In the genomic region with DNA sequence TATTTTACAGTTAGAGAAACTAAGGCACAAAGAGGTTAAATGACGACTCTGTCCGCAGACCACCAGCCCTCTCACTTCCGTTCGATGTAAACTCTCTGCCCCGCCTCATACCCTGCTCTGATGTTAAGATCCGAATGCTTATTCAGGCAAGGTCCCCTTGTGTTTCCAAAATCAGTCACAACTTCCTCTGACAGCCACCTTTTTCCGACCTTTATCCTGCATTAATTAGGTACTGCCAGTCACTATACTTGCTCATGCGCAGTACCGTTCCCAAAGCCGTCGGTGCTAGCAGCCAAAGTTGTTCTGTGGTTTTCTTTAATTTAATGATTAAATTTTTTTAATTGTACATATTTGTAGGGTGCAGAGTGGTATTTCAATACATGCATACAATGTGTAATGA, we compare ENCODE assay signal across 10 cellular contexts. TPM values are rescaled to one million over a fixed set of nuclear protein-coding genes. Genes with fewer than 3 reads are reported as not detected.
DNase-seq lines count a peak whose midpoint lies in the region; ATAC-seq, FAIRE-seq and TF ChIP-seq lines count a peak whose summit lies in the region.
"Not testable (repeated sequence)": the region's sequence is repeated elsewhere in the genome, so short reads cannot be mapped to it uniquely, and the experiment has no call there.
"Had no signal": no experiment of that assay in that cellular context is flagged by ENCODE, and none has a peak within 500 bp of the region (broad histone marks: within the 10 kb centered on the region; RNA-seq: fewer than 3 reads in every experiment).

No MANE protein-coding gene starts in this region.

- H3K4me1 ChIP-seq in breast epithelium; cardiac muscle cell (ENCODE audit: low read depth): not testable (repeated sequence)

- not testable (repeated sequence) for H3K9me3 ChIP-seq in SU-DHL-6 (ENCODE audit: insufficient read depth, low read length); cardiac muscle cell (ENCODE audit: low read depth)
- peaks cover 0 to 12% of the 10 kb centered on the region in 2 donors for H3K9me3 ChIP-seq in breast epithelium

- peak overlapping the region; percentile 85; the same call in 1 of the 2 replicates for H3K9ac ChIP-seq in SU-DHL-6 (ENCODE audit: low read length)

- not testable (repeated sequence) for H3K79me2 ChIP-seq in SU-DHL-6 (ENCODE audit: insufficient read depth, low read length)

- peaks cover 13% of the 10 kb centered on the region for H3K4me1 Mint-ChIP-seq in activated T-cell treated with anti-CD3 and anti-CD28 coated beads, Interleukin-2, amount 50 U/mL, for 24 hours (ENCODE audit: low read depth)
- not testable (repeated sequence) for H3K4me1 Mint-ChIP-seq in natural killer cell

- H3K4me2 ChIP-seq in SU-DHL-6 (ENCODE audit: low read depth, low read length, poor library complexity, severe bottlenecking): peak overlapping the region; percentile 87

- not testable (repeated sequence) for DNase-seq in GM19239 (ENCODE audit: insufficient read length, low spot score); breast epithelium (ENCODE audit: low spot score in 2 of 2); cardiac muscle cell (ENCODE audit: low read depth in 1 of 2, low spot score in 1 of 2); natural killer cell
- peak; percentile 38 for DNase-seq in activated T-cell treated with anti-CD3 and anti-CD28 coated beads, Interleukin-2, amount 50 U/mL, for 24 hours
- DNase-seq in stimulated activated CD4-positive, alpha-beta T cell treated with anti-CD3 and anti-CD28 coated beads, Interleukin-4, amount 100 ng/mL, for 1 hour: peak; percentile 14

- H3K4me3 Mint-ChIP-seq in activated T-cell treated with anti-CD3 and anti-CD28 coated beads, Interleukin-2, amount 50 U/mL, for 24 hours: peak overlapping the region; percentile 83
- peak overlapping the region; percentile 98 for H3K4me3 Mint-ChIP-seq in natural killer cell

- not testable (repeated sequence) for H3K4me3 ChIP-seq in SU-DHL-6 (ENCODE audit: insufficient read depth, low read length, poor library complexity, severe bottlenecking)
- H3K4me3 ChIP-seq in breast epithelium (peak overlapping the region; percentile 48 to 74 (median 53)), cardiac muscle cell (peak overlapping the region; percentile 34)

- H2AFZ ChIP-seq in SU-DHL-6 (ENCODE audit: low read depth, low read length, severe bottlenecking): peak overlapping the region; percentile 96

- H4K20me1 ChIP-seq in SU-DHL-6 (ENCODE audit: low read depth, low read length): not testable (repeated sequence)

- peak; percentile 89 for FAIRE-seq in GM19239 (lab: Jason Lieb, UNC)

- peak in 1 of 3 donors; percentile 13 for ATAC-seq in natural killer cell

- peaks cover 14% of the 10 kb centered on the region for H3K27me3 Mint-ChIP-seq in activated T-cell treated with anti-CD3 and anti-CD28 coated beads, Interleukin-2, amount 50 U/mL, for 24 hours
- not testable (repeated sequence) for H3K27me3 Mint-ChIP-seq in natural killer cell (ENCODE audit: low read depth in 2 of 2)

- not testable (repeated sequence) for H3K9me3 Mint-ChIP-seq in activated T-cell treated with anti-CD3 and anti-CD28 coated beads, Interleukin-2, amount 50 U/mL, for 24 hours; natural killer cell

- not testable (repeated sequence) for TF ChIP-seq POLR2A in breast epithelium (IDR thresholded peaks at IDR 0.05)

- H3K27ac ChIP-seq in SU-DHL-6 (ENCODE audit: low read depth, low read length); breast epithelium: not testable (repeated sequence)
- peak overlapping the region; percentile 98 for H3K27ac ChIP-seq in cardiac muscle cell

- H3K27ac Mint-ChIP-seq in activated T-cell treated with anti-CD3 and anti-CD28 coated beads, Interleukin-2, amount 50 U/mL, for 24 hours: peak overlapping the region; percentile 98
- peak overlapping the region; percentile 91 to 99 for H3K27ac Mint-ChIP-seq in natural killer cell

- not testable (repeated sequence) for H3F3A ChIP-seq in SU-DHL-6 (ENCODE audit: insufficient read depth)

- H3K36me3 Mint-ChIP-seq in activated T-cell treated with anti-CD3 and anti-CD28 coated beads, Interleukin-2, amount 50 U/mL, for 24 hours (ENCODE audit: low read depth); natural killer cell: not testable (repeated sequence)

- intact Hi-C loops in breast epithelium (cut with DNase I; ENCODE audit: low total_unique reads): not testable (repeated sequence)
- intact Hi-C loops in natural killer cell (cut with micrococcal nuclease): loop anchor here (5.0 to 10.0 kb wide), 3 partner anchors 66 to 828 kb away; a partner anchor contains a TSS

- not testable (repeated sequence) for TF ChIP-seq CTCF in SU-DHL-6 (IDR thresholded peaks at IDR 0.05; ENCODE audit: insufficient read depth, low read length, poor library complexity, severe bottlenecking); breast epithelium (IDR thresholded peaks at IDR 0.05); cardiac muscle cell (IDR thresholded peaks at IDR 0.05; ENCODE audit: low read depth, low read length); natural killer cell (IDR thresholded peaks at IDR 0.05)

- not testable (repeated sequence) for H3K9me2 ChIP-seq in SU-DHL-6 (replicated peaks; ENCODE audit: insufficient read depth, low read length)

- not testable (repeated sequence) for H3K36me3 ChIP-seq in SU-DHL-6 (ENCODE audit: low read length); breast epithelium; cardiac muscle cell

- not testable (repeated sequence) for H3K27me3 ChIP-seq in SU-DHL-6 (ENCODE audit: low read length); breast epithelium; cardiac muscle cell

RNA-seq across cellular contexts. Expression of a gene that starts 13.7 kb away (rescaled TPM):
- not detected for total RNA-seq in breast epithelium
- not detected in 2 replicates for total RNA-seq in cardiac muscle cell
- polyA plus RNA-seq in cardiac muscle cell: not detected in 2 replicates
- not detected for total RNA-seq in natural killer cell
- total RNA-seq: left cardiac atrium, omental fat pad, SK-MEL-5 had no signal

RNA-seq across cellular contexts. Expression of a gene that starts 16.7 kb away (rescaled TPM):
- total RNA-seq in breast epithelium (1 to 10 TPM; 4.5 to 7.2 (median 6.9) TPM), cardiac muscle cell (2.3 and 4.1 TPM in 2 replicates), natural killer cell (10 to 100 TPM in 1 of 3 donors, 1 to 10 TPM in 2; 7.1 to 10.4 (median 7.8) TPM)
- 3.1 and 6.3 TPM in 2 replicates for polyA plus RNA-seq in cardiac muscle cell

RNA-seq across cellular contexts. Expression of a gene that starts 51.0 kb away (rescaled TPM):
- total RNA-seq in breast epithelium: 1 to 10 TPM; 2.2 to 8.0 (median 6.6) TPM
- total RNA-seq in cardiac muscle cell: 1.2 and 1.6 TPM in 2 replicates
- 1.7 and 2.2 TPM in 2 replicates for polyA plus RNA-seq in cardiac muscle cell
- 1 to 10 TPM; 2.2 to 3.4 (median 3.1) TPM for total RNA-seq in natural killer cell
- total RNA-seq: SK-MEL-5 had no signal
